Comparison of ENCODE assay signal across 8 cellular contexts in genomic region chr22:37905534-37906363, GRCh38.
DNase-seq lines count a peak whose midpoint lies in the region; ATAC-seq lines count a peak whose summit lies in the region.

Gene MICALL1, plus strand, starts transcription at chr22:37906297. Its CDS starts 126 bp downstream, at chr22:37906423.

- H3K36me3 Mint-ChIP-seq in stimulated activated effector memory CD8-positive, alpha-beta T cell treated with anti-CD3 and anti-CD28 coated beads, Interleukin-12 subunit alpha, Interleukin-12 subunit beta, amount 100 ng/mL, for 72 hours, result peaks cover 11% of the 10 kb centered on the region

- H3K4me1 ChIP-seq in mucosa of stomach (ENCODE audit: control insufficient read depth, insufficient read depth, low read length), result peaks cover 45% of the 10 kb centered on the region

- DNase-seq in activated T-cell treated with anti-CD3 and anti-CD28 coated beads for 1 hour (ENCODE audit: low read depth), result peak; percentile 49
- DNase-seq in activated T-cell treated with anti-CD3 and anti-CD28 coated beads for 4 hours, result no peak
- peak; percentile 12 for DNase-seq in NCI-H82 treated with DMSO at 0.1 percent for 48 hours (lab: John Stamatoyannopoulos, UW; ENCODE audit: unreplicated experiment)
- DNase-seq in activated CD8-positive, alpha-beta memory T cell treated with anti-CD3 and anti-CD28 coated beads, Interleukin-2, amount 50 U/mL, for 48 hours, result peak; percentile 79
- no peak for DNase-seq in epithelial cell of prostate (ENCODE audit: low read depth, low spot score)
- peak; percentile 55 to 79 for DNase-seq in stimulated activated effector memory CD8-positive, alpha-beta T cell treated with anti-CD3 and anti-CD28 coated beads, Interleukin-12 subunit alpha, Interleukin-12 subunit beta, amount 100 ng/mL, for 72 hours (ENCODE audit: low spot score in 2 of 2)

- peak within 1 kb of the TSS; percentile 85 for H3K9ac ChIP-seq in mucosa of stomach (ENCODE audit: low read length)

- peak within 1 kb of the TSS; percentile 94 for H3K27ac Mint-ChIP-seq in stimulated activated effector memory CD8-positive, alpha-beta T cell treated with anti-CD3 and anti-CD28 coated beads, Interleukin-12 subunit alpha, Interleukin-12 subunit beta, amount 100 ng/mL, for 72 hours

- H3K4me1 Mint-ChIP-seq in stimulated activated effector memory CD8-positive, alpha-beta T cell treated with anti-CD3 and anti-CD28 coated beads, Interleukin-12 subunit alpha, Interleukin-12 subunit beta, amount 100 ng/mL, for 72 hours, result peaks cover 33% of the 10 kb centered on the region

- H3K9me3 ChIP-seq in mucosa of stomach (ENCODE audit: control insufficient read depth, low read length), result no peaks in the 10 kb centered on the region

- H3K4me3 Mint-ChIP-seq in stimulated activated effector memory CD8-positive, alpha-beta T cell treated with anti-CD3 and anti-CD28 coated beads, Interleukin-12 subunit alpha, Interleukin-12 subunit beta, amount 100 ng/mL, for 72 hours, result peak within 1 kb of the TSS; percentile 77

- peak within 1 kb of the TSS; percentile 80 for H3K4me3 ChIP-seq in mucosa of stomach (ENCODE audit: low read length)

- H3K27ac ChIP-seq in epithelial cell of prostate, result peak within 1 kb of the TSS; percentile 100

- no peaks in the 10 kb centered on the region for H3K36me3 ChIP-seq in mucosa of stomach (ENCODE audit: control insufficient read depth, insufficient read depth, low read length)

- ATAC-seq in HG03064 (IDR thresholded peaks at IDR 0.05; ENCODE audit: low read depth, unreplicated experiment), result peak; percentile 59
- ATAC-seq in stimulated activated effector memory CD8-positive, alpha-beta T cell treated with anti-CD3 and anti-CD28 coated beads, Interleukin-12 subunit alpha, Interleukin-12 subunit beta, amount 100 ng/mL, for 72 hours, result peak; percentile 89

- no peaks in the 10 kb centered on the region for H3K9me3 Mint-ChIP-seq in stimulated activated effector memory CD8-positive, alpha-beta T cell treated with anti-CD3 and anti-CD28 coated beads, Interleukin-12 subunit alpha, Interleukin-12 subunit beta, amount 100 ng/mL, for 72 hours

- no peaks in the 10 kb centered on the region for H3K27me3 ChIP-seq in mucosa of stomach (ENCODE audit: control insufficient read depth, insufficient read depth, low read length)

Comparison
In these comparisons a context has a peak if more than half of its experiments do, and no peak if none do; other contexts are left out.
1. DNase-seq: peak in activated T-cell treated with anti-CD3 and anti-CD28 coated beads for 1 hour (single experiment), NCI-H82 treated with DMSO at 0.1 percent for 48 hours (single experiment), activated CD8-positive, alpha-beta memory T cell treated with anti-CD3 and anti-CD28 coated beads, Interleukin-2, amount 50 U/mL, for 48 hours (single experiment) and stimulated activated effector memory CD8-positive, alpha-beta T cell treated with anti-CD3 and anti-CD28 coated beads, Interleukin-12 subunit alpha, Interleukin-12 subunit beta, amount 100 ng/mL, for 72 hours (2 of 2); none in activated T-cell treated with anti-CD3 and anti-CD28 coated beads for 4 hours (single experiment) and epithelial cell of prostate (single experiment).